ENCODE assay signal across 8 cellular contexts in the genomic region with DNA sequence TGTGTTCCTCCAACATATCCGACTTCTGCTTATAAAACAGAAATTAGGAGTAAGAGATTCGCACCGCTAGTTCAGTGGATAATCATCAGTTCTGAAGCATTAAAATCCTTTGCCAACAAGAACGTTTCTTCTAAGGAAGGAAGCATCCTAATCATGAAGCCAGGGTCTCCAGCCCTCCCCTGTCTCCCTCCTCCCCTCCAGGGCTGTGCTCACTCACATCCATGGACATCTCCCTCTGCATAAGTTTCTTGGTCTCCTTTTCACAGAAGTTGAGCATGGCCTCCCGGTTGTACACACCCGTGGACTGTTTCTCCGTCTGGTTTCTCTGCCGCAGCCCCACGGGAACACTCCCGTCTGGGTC. TPM values are rescaled to one million over a fixed set of nuclear protein-coding genes. Genes with fewer than 3 reads are reported as not detected.
DNase-seq lines count a peak whose midpoint lies in the region; ATAC-seq and TF ChIP-seq lines count a peak whose summit lies in the region.

No MANE protein-coding gene starts in this region.

- TF ChIP-seq EP300 in esophagus muscularis mucosa (IDR thresholded peaks at IDR 0.05), result no peak
- no peak for TF ChIP-seq EP300 in suprapubic skin (IDR thresholded peaks at IDR 0.05)

- ATAC-seq in GM18502 (IDR thresholded peaks at IDR 0.05; ENCODE audit: poor library complexity, unreplicated experiment) (no peak), GM19035 (IDR thresholded peaks at IDR 0.05; ENCODE audit: unreplicated experiment) (no peak)

- H3K4me1 ChIP-seq in Karpas-422 (ENCODE audit: low read length), result 0 out of 2 replicates have a peak, but pooled peaks cover 2% of the 10 kb centered on the region
- peaks cover 8 to 38% (median 21%) of the 10 kb centered on the region in 4 donors for H3K4me1 ChIP-seq in esophagus muscularis mucosa
- H3K4me1 ChIP-seq in mucosa of rectum (ENCODE audit: control insufficient read depth in 2 of 2, insufficient read depth in 2 of 2, low read length in 2 of 2), result peaks cover 0 to 3% of the 10 kb centered on the region in 2 donors
- peaks cover 11% of the 10 kb centered on the region for H3K4me1 ChIP-seq in suprapubic skin

- intact Hi-C loops in esophagus muscularis mucosa (cut with DNase I), result loop anchor here (2.0 kb wide), 1 partner anchor 49 kb away; no protein-coding TSS in a partner anchor

- no peaks in the 10 kb centered on the region for H3K27me3 ChIP-seq in Karpas-422 (ENCODE audit: low read length)
- H3K27me3 ChIP-seq in esophagus muscularis mucosa, result no peaks in the 10 kb centered on the region
- peaks cover 15 to 30% of the 10 kb centered on the region in 2 donors for H3K27me3 ChIP-seq in mucosa of rectum (ENCODE audit: control insufficient read depth in 2 of 2, insufficient read depth in 2 of 2, low read length in 2 of 2)
- H3K27me3 ChIP-seq in suprapubic skin, result peaks cover 6% of the 10 kb centered on the region

- H3K36me3 ChIP-seq in Karpas-422 (ENCODE audit: insufficient read depth, low read length) (no peaks in the 10 kb centered on the region), esophagus muscularis mucosa (peaks cover 0 to 10% (median 0%) of the 10 kb centered on the region in 4 donors), mucosa of rectum (ENCODE audit: control insufficient read depth in 2 of 2, insufficient read depth in 2 of 2, low read length in 2 of 2) (no peaks in the 10 kb centered on the region), suprapubic skin (no peaks in the 10 kb centered on the region)

- no peak for TF ChIP-seq CTCF in esophagus muscularis mucosa (IDR thresholded peaks at IDR 0.05)
- no peak for TF ChIP-seq CTCF in suprapubic skin (IDR thresholded peaks at IDR 0.05)

- H3K4me3 ChIP-seq in Karpas-422 (ENCODE audit: low read length) (no peak overlapping the region), esophagus muscularis mucosa (peak overlapping the region; percentile 74 to 91 (median 82)), mucosa of rectum (ENCODE audit: low read length in 2 of 2) (peak overlapping the region; percentile 62 to 78), suprapubic skin (peak overlapping the region; percentile 48)

- H3K4me2 ChIP-seq in Karpas-422 (ENCODE audit: low read depth, low read length, poor library complexity, severe bottlenecking), result no peak overlapping the region

- no peaks in the 10 kb centered on the region for H3K79me2 ChIP-seq in Karpas-422 (ENCODE audit: low read length)

- DNase-seq in Karpas-422, result no peak
- DNase-seq in esophagus muscularis mucosa (ENCODE audit: extremely low spot score), result no peak
- no peak for DNase-seq in suprapubic skin (ENCODE audit: low spot score in 2 of 2)
- DNase-seq in hypothalamus (lab: John Stamatoyannopoulos, UW), result no peak
- no peak for DNase-seq in C1 segment of cervical spinal cord (lab: John Stamatoyannopoulos, UW)

- WGBS in esophagus muscularis mucosa, result 20% methylated on average over 10 of the region's 10 CpGs
- 39% methylated on average over 10 of the region's 10 CpGs for WGBS in suprapubic skin

- H3K9ac ChIP-seq in Karpas-422 (ENCODE audit: low read length) (no peak overlapping the region), mucosa of rectum (ENCODE audit: low read depth in 1 of 2, low read length in 2 of 2) (peak overlapping the region; percentile 74 to 76)

- H3K9me2 ChIP-seq in Karpas-422 (replicated peaks; ENCODE audit: insufficient read depth, low read length), result no peaks in the 10 kb centered on the region

- TF ChIP-seq POLR2A in esophagus muscularis mucosa (IDR thresholded peaks at IDR 0.05; ENCODE audit: low read depth) (no peak), suprapubic skin (IDR thresholded peaks at IDR 0.05) (no peak)

- H4K20me1 ChIP-seq in Karpas-422 (ENCODE audit: insufficient read depth, low read depth, low read length), result no peaks in the 10 kb centered on the region

- H3K27ac ChIP-seq in Karpas-422 (ENCODE audit: low read length), result no peak overlapping the region
- peak overlapping the region; percentile 92 to 95 (median 94) for H3K27ac ChIP-seq in esophagus muscularis mucosa (replicated peaks in 1 of 4)
- peak overlapping the region; percentile 81 to 82 for H3K27ac ChIP-seq in mucosa of rectum (ENCODE audit: low read depth in 2 of 2, low read length in 2 of 2)
- peak overlapping the region; percentile 62 for H3K27ac ChIP-seq in suprapubic skin

- no peaks in the 10 kb centered on the region for H3K9me3 ChIP-seq in Karpas-422 (ENCODE audit: low read length)
- no peaks in the 10 kb centered on the region for H3K9me3 ChIP-seq in esophagus muscularis mucosa
- no peaks in the 10 kb centered on the region for H3K9me3 ChIP-seq in mucosa of rectum (ENCODE audit: control insufficient read depth in 2 of 2, low read length in 2 of 2)
- H3K9me3 ChIP-seq in suprapubic skin, result no peaks in the 10 kb centered on the region

- peak overlapping the region; percentile 50; the same call in 1 of the 2 replicates for H2AFZ ChIP-seq in Karpas-422 (ENCODE audit: low read length)

RNA-seq across cellular contexts. Expression of a gene that starts 0.5 kb away (rescaled TPM):
- not detected in 2 replicates for total RNA-seq in Karpas-422 (2014; rRNA removed; shearing (Covaris generic); ENCODE audit: low replicate concordance)
- total RNA-seq in esophagus muscularis mucosa (1,000 to 10,000 TPM; 1,021 to 1,618 (median 1,290) TPM), suprapubic skin (10 to 100 TPM; 13.0 to 29.9 (median 18.1) TPM)

RNA-seq across cellular contexts. Expression of a gene that starts 9.5 kb away (rescaled TPM):
- 35.6 and 39.8 TPM in 2 replicates for total RNA-seq in Karpas-422 (2014; rRNA removed; shearing (Covaris generic); ENCODE audit: low replicate concordance)
- total RNA-seq in esophagus muscularis mucosa (10 to 100 TPM; 30.7 to 46.1 (median 32.4) TPM), suprapubic skin (10 to 100 TPM; 18.8 to 24.8 (median 21.3) TPM)

RNA-seq across cellular contexts. Expression of a gene that starts 36.6 kb away (rescaled TPM):
- 49.2 and 50.3 TPM in 2 replicates for total RNA-seq in Karpas-422 (2014; rRNA removed; shearing (Covaris generic); ENCODE audit: low replicate concordance)
- total RNA-seq in esophagus muscularis mucosa (10 to 100 TPM; 33.0 to 49.0 (median 44.0) TPM), suprapubic skin (100 to 1,000 TPM in 1 of 4 donors, 10 to 100 TPM in 3; 53.3 to 107 (median 74.1) TPM)

RNA-seq across cellular contexts. Expression of a gene that starts 57.1 kb away (rescaled TPM):
- total RNA-seq in Karpas-422 (2014; rRNA removed; shearing (Covaris generic); ENCODE audit: low replicate concordance), result 0.51 TPM in 1 of 2 replicates, not detected in the other
- total RNA-seq in esophagus muscularis mucosa (10 to 100 TPM; 20.3 to 31.0 (median 28.5) TPM), suprapubic skin (10 to 100 TPM in 1 of 4 donors, 1 to 10 TPM in 3; 5.3 to 19.4 (median 6.7) TPM)

Comparison
In these comparisons a context has a peak if more than half of its experiments do, and no peak if none do; other contexts are left out.
1. RNA of a gene that starts 0.5 kb away (total RNA-seq): 1,021 to 1,618 TPM in esophagus muscularis mucosa; 13.0 to 29.9 TPM in suprapubic skin and not detected in Karpas-422; every median in the first group is over 10 times any median in the second.